In genomic region chr12:126537961-126538530, GRCh38 we compare ENCODE assay signal across 33 cellular contexts.
"Had no signal": no experiment of that assay in that cellular context is flagged by ENCODE, and none has a peak within 500 bp of the region (broad histone marks: within the 10 kb centered on the region; RNA-seq: fewer than 3 reads in every experiment).

No MANE protein-coding gene starts in this region.

- H3K4me1 ChIP-seq: Peyer's patch, SJSA1 had no signal

- H3K36me3 ChIP-seq: MG63, Peyer's patch, SJSA1 had no signal

- H3K27ac ChIP-seq: Peyer's patch, SJSA1 had no signal

- H3K4me3 ChIP-seq: K562, MG63, Peyer's patch, SJSA1 had no signal

- H3K4me2 ChIP-seq: SK-N-SH had no signal

- H3K9ac ChIP-seq: SK-N-SH had no signal

- DNase-seq: activated CD4-positive, alpha-beta memory T cell treated with anti-CD3 and anti-CD28 coated beads, Interleukin-2, amount 10 ng/mL, durations not matched to agents 7 days and 5 days; activated CD4-positive, alpha-beta T cell treated with anti-CD3 and anti-CD28 coated beads for 4 hours; activated CD8-positive, alpha-beta memory T cell treated with anti-CD3 and anti-CD28 coated beads for 24 hours; activated CD8-positive, alpha-beta memory T cell treated with anti-CD3 and anti-CD28 coated beads, Interleukin-2, amount 10 ng/mL, durations not matched to agents 7 days and 5 days; activated CD8-positive, alpha-beta memory T cell treated with anti-CD3 and anti-CD28 coated beads, Interleukin-2, amount 50 U/mL, for 48 hours; activated effector memory CD4-positive, alpha-beta T cell treated with anti-CD3 and anti-CD28 coated beads, Interleukin-2, amount 50 U/mL, for 16 hours; activated naive CD4-positive, alpha-beta T cell; activated naive CD4-positive, alpha-beta T cell treated with anti-CD3 and anti-CD28 coated beads, Interleukin-2, amount 50 U/mL, for 16 hours; activated naive CD8-positive, alpha-beta T cell treated with anti-CD3 and anti-CD28 coated beads for 36 hours; activated T-cell treated with anti-CD3 and anti-CD28 coated beads, Interleukin-2, amount 50 U/mL, for 72 hours; amniotic stem cell; aorta; caudate nucleus; Kasumi-1; MG63; NCI-H1048; NCI-H1105 treated with DMSO at 0.1 percent for 48 hours; NCI-H1436; NCI-H1694; NCI-H1930; NCI-H2081 treated with DMSO at 0.1 percent for 48 hours; NCI-H345; NCI-H524 treated with DMSO at 0.1 percent for 48 hours; PC-3; Peyer's patch; RPMI8226; SHP77 treated with DMSO at 0.1 percent for 48 hours; SK-N-SH had no signal

- ATAC-seq: activated CD4-positive, CD25-positive, alpha-beta regulatory T cell treated with anti-CD3 and anti-CD28 coated beads, Interleukin-2, amount 50 U/mL, for 24 hours; activated CD8-positive, alpha-beta memory T cell treated with anti-CD3 and anti-CD28 coated beads, Interleukin-2, amount 10 ng/mL, durations not matched to agents 7 days and 5 days; activated T-cell treated with anti-CD3 and anti-CD28 coated beads, Interleukin-2, amount 50 U/mL, for 72 hours; activated T-helper 17 cell treated with anti-CD3 and anti-CD28 coated beads, Interleukin-2, amount 50 U/mL, for 72 hours; K562; PC-3; WTC11 had no signal

- H3K9me3 ChIP-seq: MG63, Peyer's patch, SJSA1, SK-N-SH had no signal

- H3K27me3 ChIP-seq: MG63, Peyer's patch, SJSA1 had no signal
